ENCODE assay signal across 19 cellular contexts in the genomic region with DNA sequence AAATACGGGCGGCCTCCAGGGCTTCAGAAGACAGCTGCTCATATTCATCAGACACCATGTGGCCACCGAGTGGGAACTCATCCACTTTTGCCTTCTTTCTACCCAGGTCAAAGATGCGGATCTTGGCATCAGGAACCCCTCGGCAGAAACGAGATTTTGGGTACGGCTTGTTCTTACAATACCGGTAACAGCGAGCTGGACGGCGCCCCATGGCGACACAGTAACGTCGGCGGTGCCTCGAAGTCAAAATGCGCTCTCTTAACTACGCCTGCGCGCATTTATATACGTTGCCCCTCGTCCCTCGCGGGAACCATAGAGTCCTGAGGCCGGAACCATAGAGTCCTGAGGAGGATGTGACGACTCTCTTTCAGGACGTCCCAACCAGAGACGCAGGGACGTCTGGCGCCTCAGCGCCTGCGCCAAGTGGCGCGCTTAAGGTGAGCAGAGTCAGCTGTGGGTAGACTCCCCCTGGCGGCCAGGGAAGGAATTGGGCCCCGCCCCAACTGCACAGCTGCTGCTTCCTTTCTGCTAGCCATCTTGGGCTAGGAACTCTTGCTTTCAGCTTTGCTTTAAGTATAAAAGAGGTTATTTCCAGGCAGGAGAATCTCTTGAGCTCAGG. TPM values are rescaled to one million over a fixed set of nuclear protein-coding genes. Genes with fewer than 3 reads are reported as not detected.
DNase-seq lines count a peak whose midpoint lies in the region; ATAC-seq and TF ChIP-seq lines count a peak whose summit lies in the region.
"Had no signal": no experiment of that assay in that cellular context is flagged by ENCODE, and none has a peak within 500 bp of the region (broad histone marks: within the 10 kb centered on the region; RNA-seq: fewer than 3 reads in every experiment).

TSS of gene RPL10L (minus strand) at position 256 of the 619 bp plus-strand sequence. CDS start at position 211, 45 bp downstream.

- ATAC-seq in activated CD4-positive, alpha-beta T cell treated with anti-CD3 and anti-CD28 coated beads for 36 hours: no peak
- ATAC-seq in GM18502 (IDR thresholded peaks at IDR 0.05; ENCODE audit: poor library complexity, unreplicated experiment): no peak
- no peak for ATAC-seq in omental fat pad (ENCODE audit: low FRiP score)

- H3K9me3 ChIP-seq in OCI-LY1 (ENCODE audit: low read length) (no peaks in the 10 kb centered on the region), transverse colon (peaks cover 0 to 2% of the 10 kb centered on the region in 2 donors)

- CTCF ChIA-PET in activated CD4-positive, alpha-beta T cell treated with anti-CD3 and anti-CD28 coated beads for 36 hours (lab: Charles Lee): no interaction called here

- POLR2A ChIA-PET in activated CD4-positive, alpha-beta T cell treated with anti-CD3 and anti-CD28 coated beads for 36 hours (lab: Charles Lee): no interaction called here

- in situ Hi-C loops in transverse colon (cut with MboI; ENCODE audit: low pct_ligation_motif_present in 1 of 4, low pct_unique_long_range_greater_than_20kb in 1 of 4, low sequenced_read_pairs in 3 of 4): no loop called here

- H3K4me3 ChIP-seq in OCI-LY1 (ENCODE audit: low read depth, low read length, poor library complexity, severe bottlenecking) (no peak within 1 kb of the TSS), epithelial cell of proximal tubule (ENCODE audit: low read depth, low read length) (no peak within 1 kb of the TSS), transverse colon (no peak within 1 kb of the TSS)

- no peak within 1 kb of the TSS for H3K4me3 Mint-ChIP-seq in activated CD4-positive, alpha-beta T cell treated with anti-CD3 and anti-CD28 coated beads for 36 hours
- H3K4me3 Mint-ChIP-seq in activated CD4-positive, alpha-beta T cell treated with anti-CD3 and anti-CD28 coated beads, Interleukin-2, amount 10 ng/mL, durations not matched to agents 24 days and 14 days: no peak within 1 kb of the TSS
- H3K4me3 Mint-ChIP-seq: activated CD4-positive, alpha-beta memory T cell treated with anti-CD3 and anti-CD28 coated beads for 36 hours; T-helper 2 cell treated with Interferon-gamma antibody and Interleukin-4, amounts not matched to agents 5 μg/mL and 100 μg/mL, for 36 hours had no signal

- TF ChIP-seq POLR2A in transverse colon (IDR thresholded peaks at IDR 0.05): no peak

- H3K9me3 Mint-ChIP-seq in activated CD4-positive, alpha-beta T cell treated with anti-CD3 and anti-CD28 coated beads for 36 hours (ENCODE audit: low read depth): peaks cover 1% of the 10 kb centered on the region
- peaks cover 6% of the 10 kb centered on the region for H3K9me3 Mint-ChIP-seq in activated CD4-positive, alpha-beta T cell treated with anti-CD3 and anti-CD28 coated beads, Interleukin-2, amount 10 ng/mL, durations not matched to agents 24 days and 14 days

- H2AFZ ChIP-seq in OCI-LY1 (ENCODE audit: low read length): no peak within 1 kb of the TSS

- no peaks in the 10 kb centered on the region for H3K4me1 Mint-ChIP-seq in activated CD4-positive, alpha-beta T cell treated with anti-CD3 and anti-CD28 coated beads for 36 hours
- no peaks in the 10 kb centered on the region for H3K4me1 Mint-ChIP-seq in activated CD4-positive, alpha-beta T cell treated with anti-CD3 and anti-CD28 coated beads, Interleukin-2, amount 10 ng/mL, durations not matched to agents 24 days and 14 days

- H3K27ac ChIP-seq in OCI-LY1 (ENCODE audit: low read depth, low read length, poor library complexity, severe bottlenecking) (no peak within 1 kb of the TSS), transverse colon (no peak within 1 kb of the TSS)

- WGBS in transverse colon (ENCODE audit: low coverage in 1 of 2), 2 donors: 93 to 96% methylated on average over 8 to 36 of the region's 36 CpGs

- H3K36me3 ChIP-seq in OCI-LY1 (ENCODE audit: insufficient read depth, low read length) (no peaks in the 10 kb centered on the region), transverse colon (no peaks in the 10 kb centered on the region)

- peak; percentile 56 for TF ChIP-seq CTCF in OCI-LY1 (IDR thresholded peaks at IDR 0.05; ENCODE audit: low read length)
- TF ChIP-seq CTCF in epithelial cell of proximal tubule (conservative IDR thresholded peaks at IDR 0.05; ENCODE audit: low read depth, low read length): peak; percentile 31
- TF ChIP-seq CTCF in transverse colon (IDR thresholded peaks at IDR 0.05): no peak
- no peak for TF ChIP-seq CTCF in omental fat pad (IDR thresholded peaks at IDR 0.05)

- H3K9me2 ChIP-seq in OCI-LY1 (ENCODE audit: low read depth, low read length): no peaks in the 10 kb centered on the region

- H4K20me1 ChIP-seq in OCI-LY1 (ENCODE audit: insufficient read depth, low read length): no peaks in the 10 kb centered on the region

- DNase-seq in activated CD4-positive, alpha-beta T cell treated with anti-CD3 and anti-CD28 coated beads for 36 hours: peak; percentile 8
- DNase-seq in activated CD4-positive, alpha-beta T cell treated with anti-CD3 and anti-CD28 coated beads, Interleukin-2, amount 10 ng/mL, durations not matched to agents 24 days and 14 days: no peak
- DNase-seq in epithelial cell of proximal tubule (ENCODE audit: low read depth) (no peak), transverse colon (no peak), mesenteric fat pad (ENCODE audit: low spot score) (no peak), omental fat pad (ENCODE audit: low spot score) (no peak)
- DNase-seq: ACHN; activated CD4-positive, alpha-beta memory T cell treated with anti-CD3 and anti-CD28 coated beads for 36 hours; activated effector memory CD4-positive, alpha-beta T cell treated with Interleukin-2 at 50 U/mL for 16 hours; anterior cingulate cortex; Calu3; dermis blood vessel endothelial cell; mammary epithelial cell; NCI-H1092; nucleus accumbens had no signal

- intact Hi-C loops in activated CD4-positive, alpha-beta T cell treated with anti-CD3 and anti-CD28 coated beads for 36 hours (cut with DNase I, micrococcal nuclease): no loop called here
- intact Hi-C loops in activated CD4-positive, alpha-beta T cell treated with anti-CD3 and anti-CD28 coated beads, Interleukin-2, amount 10 ng/mL, durations not matched to agents 24 days and 14 days (cut with micrococcal nuclease): no loop called here
- intact Hi-C loops in transverse colon (cut with DNase I; ENCODE audit: low total_unique reads): no loop called here

- no peak within 1 kb of the TSS for H3K27ac Mint-ChIP-seq in activated CD4-positive, alpha-beta T cell treated with anti-CD3 and anti-CD28 coated beads for 36 hours
- H3K27ac Mint-ChIP-seq in activated CD4-positive, alpha-beta T cell treated with anti-CD3 and anti-CD28 coated beads, Interleukin-2, amount 10 ng/mL, durations not matched to agents 24 days and 14 days: no peak within 1 kb of the TSS
- H3K27ac Mint-ChIP-seq: activated CD4-positive, alpha-beta memory T cell treated with anti-CD3 and anti-CD28 coated beads for 36 hours; T-helper 2 cell treated with Interferon-gamma antibody and Interleukin-4, amounts not matched to agents 5 μg/mL and 100 μg/mL, for 36 hours had no signal

- H3F3A ChIP-seq in OCI-LY1 (ENCODE audit: insufficient read depth, low read length): no peaks in the 10 kb centered on the region

- H3K4me2 ChIP-seq in OCI-LY1 (ENCODE audit: low read length): no peak within 1 kb of the TSS

- H3K4me1 ChIP-seq in OCI-LY1 (ENCODE audit: insufficient read depth, low read length, severe bottlenecking): no peaks in the 10 kb centered on the region
- no peaks in the 10 kb centered on the region for H3K4me1 ChIP-seq in transverse colon

- H3K36me3 Mint-ChIP-seq in activated CD4-positive, alpha-beta T cell treated with anti-CD3 and anti-CD28 coated beads for 36 hours (ENCODE audit: low read depth): no peaks in the 10 kb centered on the region
- no peaks in the 10 kb centered on the region for H3K36me3 Mint-ChIP-seq in activated CD4-positive, alpha-beta T cell treated with anti-CD3 and anti-CD28 coated beads, Interleukin-2, amount 10 ng/mL, durations not matched to agents 24 days and 14 days (ENCODE audit: low read depth)
- H3K36me3 Mint-ChIP-seq: activated CD4-positive, alpha-beta memory T cell treated with anti-CD3 and anti-CD28 coated beads for 36 hours had no signal

- TF ChIP-seq EP300 in transverse colon (IDR thresholded peaks at IDR 0.05; ENCODE audit: low read depth): no peak

- H3K79me2 ChIP-seq in OCI-LY1 (ENCODE audit: insufficient read depth, low read length): no peaks in the 10 kb centered on the region

- H3K27me3 Mint-ChIP-seq in activated CD4-positive, alpha-beta T cell treated with anti-CD3 and anti-CD28 coated beads for 36 hours: no peaks in the 10 kb centered on the region
- H3K27me3 Mint-ChIP-seq in activated CD4-positive, alpha-beta T cell treated with anti-CD3 and anti-CD28 coated beads, Interleukin-2, amount 10 ng/mL, durations not matched to agents 24 days and 14 days: no peaks in the 10 kb centered on the region
- H3K27me3 Mint-ChIP-seq: activated CD4-positive, alpha-beta memory T cell treated with anti-CD3 and anti-CD28 coated beads for 36 hours had no signal

- H3K27me3 ChIP-seq in OCI-LY1 (ENCODE audit: insufficient read depth, low read length) (no peaks in the 10 kb centered on the region), transverse colon (no peaks in the 10 kb centered on the region)

- no peak within 1 kb of the TSS for H3K9ac ChIP-seq in OCI-LY1 (ENCODE audit: low read length)

RNA-seq across cellular contexts. Expression of gene RPL10L, which starts in this region (rescaled TPM):
- not detected for total RNA-seq in activated CD4-positive, alpha-beta T cell treated with anti-CD3 and anti-CD28 coated beads for 36 hours
- not detected in 2 replicates for total RNA-seq in activated CD4-positive, alpha-beta T cell treated with anti-CD3 and anti-CD28 coated beads, Interleukin-2, amount 10 ng/mL, durations not matched to agents 24 days and 14 days
- not detected in 2 replicates for total RNA-seq in epithelial cell of proximal tubule
- total RNA-seq in transverse colon: 10 to 100 TPM in 3 of 4 donors, 1 to 10 TPM in 1; 8.6 to 65.5 (median 15.5) TPM
- total RNA-seq in mesenteric fat pad: not detected
- total RNA-seq in omental fat pad: not detected
- total RNA-seq: activated CD4-positive, alpha-beta memory T cell treated with anti-CD3 and anti-CD28 coated beads for 36 hours; Calu3; dermis blood vessel endothelial cell; mammary epithelial cell; RPMI7951 had no signal

Comparison
In these comparisons a context has a peak if more than half of its experiments do, and no peak if none do; other contexts are left out.
1. Peak in DNase-seq in activated CD4-positive, alpha-beta T cell treated with anti-CD3 and anti-CD28 coated beads for 36 hours; RNA of the gene not detected or under 1 TPM.
2. CTCF ChIP-seq: peak in OCI-LY1 (single experiment) and epithelial cell of proximal tubule (single experiment); none in transverse colon (0 of 5) and omental fat pad (0 of 3).